27 cellular contexts compared by ENCODE assay signal in the genomic region with DNA sequence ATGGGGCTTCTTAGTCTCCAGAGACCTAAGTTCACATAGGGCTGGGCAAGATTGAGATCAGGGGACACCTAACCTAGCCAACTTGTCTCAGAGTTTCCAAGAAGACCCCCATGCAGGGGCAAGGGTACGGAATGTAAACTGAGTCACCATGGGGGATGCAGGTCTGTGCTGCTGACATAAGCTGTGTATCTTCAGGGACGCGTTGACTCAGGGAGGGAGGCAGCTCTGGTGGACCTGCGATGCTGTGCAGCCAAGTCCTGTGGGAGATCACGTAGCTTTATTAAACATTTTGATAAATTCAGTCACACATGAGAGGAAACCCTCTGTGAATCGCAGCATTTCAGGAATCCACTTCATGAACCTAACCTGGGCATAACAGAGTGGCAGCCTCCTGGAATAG.
"Had no signal": no experiment of that assay in that cellular context is flagged by ENCODE, and none has a peak within 500 bp of the region (broad histone marks: within the 10 kb centered on the region; RNA-seq: fewer than 3 reads in every experiment).

No MANE protein-coding gene starts in this region.

- H3K9me3 Mint-ChIP-seq: stimulated activated memory B cell treated with anti-CD40 and anti-IgM and Interleukin-4, amounts not matched to agents 10 μg/mL and 1 μg/mL and 100 μg/mL, for 72 hours; stimulated activated naive CD8-positive, alpha-beta T cell treated with anti-CD3 and anti-CD28 coated beads, Interleukin-15, amount 100 ng/mL, for 72 hours had no signal

- H3K27me3 Mint-ChIP-seq: naive B cell; stimulated activated memory B cell treated with anti-CD40 and anti-IgM and Interleukin-4, amounts not matched to agents 10 μg/mL and 1 μg/mL and 100 μg/mL, for 72 hours; stimulated activated naive CD8-positive, alpha-beta T cell treated with anti-CD3 and anti-CD28 coated beads, Interleukin-15, amount 100 ng/mL, for 72 hours had no signal

- H2AFZ ChIP-seq: hepatocyte, neural progenitor cell, parathyroid adenoma had no signal

- H3K4me1 ChIP-seq: heart left ventricle, lower lobe of right lung, neural progenitor cell, parathyroid adenoma, psoas muscle, right lobe of liver, transverse colon, upper lobe of left lung had no signal

- H3K36me3 Mint-ChIP-seq: mesothelial cell of epicardium; naive B cell; natural killer cell; neural progenitor cell; stimulated activated memory B cell treated with anti-CD40 and anti-IgM and Interleukin-4, amounts not matched to agents 10 μg/mL and 1 μg/mL and 100 μg/mL, for 72 hours had no signal

- H3K27me3 ChIP-seq: hepatocyte, neural progenitor cell, neutrophil, right lobe of liver, transverse colon, upper lobe of left lung had no signal

- DNase-seq: heart left ventricle; islet precursor cell; left ventricle myocardium superior; lower lobe of right lung; mesendoderm; naive B cell; natural killer cell; nephron progenitor cell; occipital lobe; psoas muscle; right lobe of liver; stimulated activated CD4-positive, alpha-beta T cell treated with anti-CD3 and anti-CD28 coated beads, Interleukin-1b, Interleukin-23, amount 100 ng/mL, for 48 hours; stimulated activated CD4-positive, alpha-beta T cell treated with anti-CD3 and anti-CD28 coated beads, Interleukin-2, amount 100 ng/mL, for 48 hours; stimulated activated CD4-positive, alpha-beta T cell treated with anti-CD3 and anti-CD28 coated beads, Interleukin-4, amount 100 ng/mL, for 4 hours; stimulated activated CD8-positive, alpha-beta memory T cell treated with anti-CD3 and anti-CD28 coated beads, Interleukin-4, amount 100 ng/mL, for 48 hours; stimulated activated naive CD4-positive, alpha-beta T cell treated with Interleukin-2 at 50 U/mL for 16 hours; stimulated activated naive CD8-positive, alpha-beta T cell treated with anti-CD3 and anti-CD28 coated beads, Interleukin-15, amount 100 ng/mL, for 72 hours; substantia nigra; transverse colon; upper lobe of left lung had no signal

- H3K9me3 ChIP-seq: heart left ventricle, lower lobe of right lung, neutrophil, psoas muscle, right lobe of liver, transverse colon, upper lobe of left lung had no signal

- ATAC-seq: heart left ventricle; left ventricle myocardium superior; lower lobe of right lung; natural killer cell; psoas muscle; right lobe of liver; stimulated activated memory B cell treated with anti-CD40 and anti-IgM and Interleukin-4, amounts not matched to agents 10 μg/mL and 1 μg/mL and 100 μg/mL, for 72 hours had no signal

- H3K4me1 Mint-ChIP-seq: mesothelial cell of epicardium; naive B cell; natural killer cell; nephron progenitor cell; neural progenitor cell; stimulated activated memory B cell treated with anti-CD40 and anti-IgM and Interleukin-4, amounts not matched to agents 10 μg/mL and 1 μg/mL and 100 μg/mL, for 72 hours; stimulated activated naive CD8-positive, alpha-beta T cell treated with anti-CD3 and anti-CD28 coated beads, Interleukin-15, amount 100 ng/mL, for 72 hours had no signal

- H3K27ac ChIP-seq: heart left ventricle, hepatocyte, lower lobe of right lung, neural progenitor cell, neutrophil, parathyroid adenoma, psoas muscle, right lobe of liver, transverse colon, upper lobe of left lung had no signal

- H3K27ac Mint-ChIP-seq: mesothelial cell of epicardium; naive B cell; natural killer cell; nephron progenitor cell; neural progenitor cell; stimulated activated memory B cell treated with anti-CD40 and anti-IgM and Interleukin-4, amounts not matched to agents 10 μg/mL and 1 μg/mL and 100 μg/mL, for 72 hours; stimulated activated naive CD8-positive, alpha-beta T cell treated with anti-CD3 and anti-CD28 coated beads, Interleukin-15, amount 100 ng/mL, for 72 hours had no signal

- H3K9ac ChIP-seq: neural progenitor cell, parathyroid adenoma had no signal

- H3K79me2 ChIP-seq: hepatocyte, parathyroid adenoma had no signal

- H3K4me3 ChIP-seq: heart left ventricle, hepatocyte, lower lobe of right lung, neural progenitor cell, psoas muscle, right lobe of liver, smooth muscle cell, transverse colon, upper lobe of left lung had no signal

- H3K4me3 Mint-ChIP-seq: mesothelial cell of epicardium; naive B cell; natural killer cell; nephron progenitor cell; neural progenitor cell; stimulated activated memory B cell treated with anti-CD40 and anti-IgM and Interleukin-4, amounts not matched to agents 10 μg/mL and 1 μg/mL and 100 μg/mL, for 72 hours; stimulated activated naive CD8-positive, alpha-beta T cell treated with anti-CD3 and anti-CD28 coated beads, Interleukin-15, amount 100 ng/mL, for 72 hours had no signal

- H3K36me3 ChIP-seq: heart left ventricle, lower lobe of right lung, neural progenitor cell, neutrophil, right lobe of liver, transverse colon, upper lobe of left lung had no signal

- H3K4me2 ChIP-seq: hepatocyte, neural progenitor cell, smooth muscle cell had no signal
